26 cellular contexts compared by ENCODE assay signal in genomic region chr20:62011938-62012534, GRCh38.
"Had no signal": no experiment of that assay in that cellular context is flagged by ENCODE, and none has a peak within 500 bp of the region (broad histone marks: within the 10 kb centered on the region; RNA-seq: fewer than 3 reads in every experiment).

No MANE protein-coding gene starts in this region.

- H3K9me3 ChIP-seq: ascending aorta, colonic mucosa, left ventricle myocardium inferior, neutrophil, psoas muscle, testis, transverse colon had no signal

- H3K27ac Mint-ChIP-seq: activated naive CD4-positive, alpha-beta T cell treated with anti-CD3 and anti-CD28 coated beads for 36 hours; activated naive CD8-positive, alpha-beta T cell treated with anti-CD3 and anti-CD28 coated beads for 36 hours; activated T-helper 1 cell treated with anti-CD3 and anti-CD28 coated beads, Interleukin-12 subunit alpha, Interleukin-12 subunit beta, Interleukin-2, Interleukin-4 antibody, amounts not matched to agents 30 ng/mL and 10 ng/mL and 1 ng/mL, durations not matched to agents 14 hours and 24 hours and 36 hours; nephron had no signal

- H2AFZ ChIP-seq: parathyroid adenoma had no signal

- H3K9me3 Mint-ChIP-seq: activated naive CD4-positive, alpha-beta T cell treated with anti-CD3 and anti-CD28 coated beads for 36 hours; activated naive CD8-positive, alpha-beta T cell treated with anti-CD3 and anti-CD28 coated beads for 36 hours; activated T-helper 1 cell treated with anti-CD3 and anti-CD28 coated beads, Interleukin-12 subunit alpha, Interleukin-12 subunit beta, Interleukin-2, Interleukin-4 antibody, amounts not matched to agents 30 ng/mL and 10 ng/mL and 1 ng/mL, durations not matched to agents 14 hours and 24 hours and 36 hours; brain; nephron; T-helper 2 cell treated with Interferon-gamma antibody and Interleukin-4, amounts not matched to agents 5 μg/mL and 100 μg/mL, for 36 hours had no signal

- DNase-seq: activated CD4-positive, alpha-beta T cell treated with anti-CD3 and anti-CD28 coated beads for 4 hours; activated CD4-positive, alpha-beta T cell treated with anti-CD3 and anti-CD28 coated beads, Interleukin-2, amount 50 U/mL, for 48 hours; activated CD8-positive, alpha-beta memory T cell treated with anti-CD3 and anti-CD28 coated beads for 24 hours; activated effector memory CD4-positive, alpha-beta T cell treated with anti-CD3 and anti-CD28 coated beads, Interleukin-2, amount 50 U/mL, for 16 hours; activated naive CD4-positive, alpha-beta T cell treated with anti-CD3 and anti-CD28 coated beads for 36 hours; activated naive CD8-positive, alpha-beta T cell treated with anti-CD3 and anti-CD28 coated beads for 36 hours; cerebellar nuclear complex; colonic mucosa; effector CD8-positive, alpha-beta T cell; glutamatergic neuron; left ventricle myocardium inferior; psoas muscle; stimulated activated CD4-positive, alpha-beta T cell treated with anti-CD3 and anti-CD28 coated beads, Interleukin-2, amount 100 ng/mL, for 48 hours; stimulated activated naive CD8-positive, alpha-beta T cell treated with anti-CD3 and anti-CD28 coated beads, Interleukin-15, Interleukin-2, amounts not matched to agents 100 U/mL and 50 U/mL, for 24 hours; testis; transverse colon had no signal

- H3K27me3 ChIP-seq: ascending aorta, cardiac muscle cell, colonic mucosa, neutrophil, testis, transverse colon had no signal

- H3K27ac ChIP-seq: ascending aorta, cardiac muscle cell, colonic mucosa, left ventricle myocardium inferior, neutrophil, parathyroid adenoma, psoas muscle, testis, transverse colon had no signal

- H3K4me1 Mint-ChIP-seq: nephron had no signal

- H3K4me3 Mint-ChIP-seq: activated naive CD4-positive, alpha-beta T cell treated with anti-CD3 and anti-CD28 coated beads for 36 hours; activated naive CD8-positive, alpha-beta T cell treated with anti-CD3 and anti-CD28 coated beads for 36 hours; activated T-helper 1 cell treated with anti-CD3 and anti-CD28 coated beads, Interleukin-12 subunit alpha, Interleukin-12 subunit beta, Interleukin-2, Interleukin-4 antibody, amounts not matched to agents 30 ng/mL and 10 ng/mL and 1 ng/mL, durations not matched to agents 14 hours and 24 hours and 36 hours; brain; nephron; T-helper 2 cell treated with Interferon-gamma antibody and Interleukin-4, amounts not matched to agents 5 μg/mL and 100 μg/mL, for 36 hours had no signal

- H3K9ac ChIP-seq: parathyroid adenoma had no signal

- FAIRE-seq: frontal cortex, islet of Langerhans had no signal

- ATAC-seq: psoas muscle; stimulated activated naive CD8-positive, alpha-beta T cell treated with anti-CD3 and anti-CD28 coated beads, Interleukin-15, Interleukin-2, amounts not matched to agents 100 U/mL and 50 U/mL, for 24 hours had no signal

- H3K27me3 Mint-ChIP-seq: activated naive CD8-positive, alpha-beta T cell treated with anti-CD3 and anti-CD28 coated beads for 36 hours; brain had no signal

- H3K4me1 ChIP-seq: ascending aorta, colonic mucosa, parathyroid adenoma had no signal

- H3K4me3 ChIP-seq: ascending aorta, cardiac muscle cell, colonic mucosa, left ventricle myocardium inferior, psoas muscle, testis, transverse colon had no signal
